8 cellular contexts compared by ENCODE assay signal in genomic region chr5:136192015-136192525, GRCh38.
DNase-seq lines count a peak whose midpoint lies in the region; ATAC-seq and TF ChIP-seq lines count a peak whose summit lies in the region.
"Had no signal": no experiment of that assay in that cellular context is flagged by ENCODE, and none has a peak within 500 bp of the region (broad histone marks: within the 10 kb centered on the region; RNA-seq: fewer than 3 reads in every experiment).

No MANE protein-coding gene starts in this region.

- no peak for TF ChIP-seq EP300 in Ishikawa (IDR thresholded peaks at IDR 0.05; ENCODE audit: borderline replicate concordance)

- DNase-seq in choroid plexus epithelial cell (ENCODE audit: low read depth) (peak; percentile 12), kidney tubule cell (ENCODE audit: low spot score) (peak; percentile 26)
- DNase-seq in stimulated activated naive B cell treated with anti-CD40 and anti-IgM and Interleukin-4, amounts not matched to agents 10 μg/mL and 1 μg/mL and 100 μg/mL, for 72 hours, result no peak
- no peak for DNase-seq in activated naive CD4-positive, alpha-beta T cell treated with Interleukin-2 at 50 U/mL for 16 hours
- DNase-seq: activated CD8-positive, alpha-beta memory T cell treated with anti-CD3 and anti-CD28 coated beads, Interleukin-2, amount 50 U/mL, for 48 hours had no signal

- H3K27ac Mint-ChIP-seq in stimulated activated naive B cell treated with anti-CD40 and anti-IgM and Interleukin-4, amounts not matched to agents 10 μg/mL and 1 μg/mL and 100 μg/mL, for 72 hours, result no peak overlapping the region

- TF ChIP-seq CTCF in choroid plexus epithelial cell (conservative IDR thresholded peaks at IDR 0.05; ENCODE audit: low read depth, low read length), result no peak

- peak overlapping the region; percentile 34 for H3K4me3 ChIP-seq in choroid plexus epithelial cell (ENCODE audit: low read depth, low read length)

- peaks cover 11 to 21% of the 10 kb centered on the region in 2 donors for H3K36me3 Mint-ChIP-seq in stimulated activated naive B cell treated with anti-CD40 and anti-IgM and Interleukin-4, amounts not matched to agents 10 μg/mL and 1 μg/mL and 100 μg/mL, for 72 hours

- H3K27me3 Mint-ChIP-seq in stimulated activated naive B cell treated with anti-CD40 and anti-IgM and Interleukin-4, amounts not matched to agents 10 μg/mL and 1 μg/mL and 100 μg/mL, for 72 hours, result peaks cover 51 to 59% of the 10 kb centered on the region in 2 donors

- no peak for TF ChIP-seq RAD21 in Ishikawa (IDR thresholded peaks at IDR 0.05; ENCODE audit: low read depth)

- peaks cover 6 to 9% of the 10 kb centered on the region in 2 donors for H3K4me1 Mint-ChIP-seq in stimulated activated naive B cell treated with anti-CD40 and anti-IgM and Interleukin-4, amounts not matched to agents 10 μg/mL and 1 μg/mL and 100 μg/mL, for 72 hours

- H3K4me3 Mint-ChIP-seq in stimulated activated naive B cell treated with anti-CD40 and anti-IgM and Interleukin-4, amounts not matched to agents 10 μg/mL and 1 μg/mL and 100 μg/mL, for 72 hours, result peak overlapping the region; percentile 18 to 65

- peak in 1 of 2 donors; percentile 26 for ATAC-seq in stimulated activated naive B cell treated with anti-CD40 and anti-IgM and Interleukin-4, amounts not matched to agents 10 μg/mL and 1 μg/mL and 100 μg/mL, for 72 hours (replicated peaks)
- ATAC-seq in HG03457 (IDR thresholded peaks at IDR 0.05; ENCODE audit: unreplicated experiment) (no peak), GM19463 (IDR thresholded peaks at IDR 0.05; ENCODE audit: unreplicated experiment) (no peak)

- no peaks in the 10 kb centered on the region for H3K9me3 Mint-ChIP-seq in stimulated activated naive B cell treated with anti-CD40 and anti-IgM and Interleukin-4, amounts not matched to agents 10 μg/mL and 1 μg/mL and 100 μg/mL, for 72 hours

TF ChIP-seq in Ishikawa, 13 proteins besides CTCF, POLR2A, EP300 and RAD21:
- no peak for TF ChIP-seq TAF1 (IDR thresholded peaks at IDR 0.05; ENCODE audit: low read depth)
- TF ChIP-seq, protein P1, sequence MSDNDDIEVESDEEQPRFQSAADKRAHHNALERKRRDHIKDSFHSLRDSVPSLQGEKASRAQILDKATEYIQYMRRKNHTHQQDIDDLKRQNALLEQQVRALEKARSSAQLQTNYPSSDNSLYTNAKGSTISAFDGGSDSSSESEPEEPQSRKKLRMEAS (IDR thresholded peaks at IDR 0.05), result peak; percentile 47; the same call in 1 of the 2 replicates
TF ChIP-seq in Ishikawa: peak in this region for 1.

Comparison
In these comparisons a context has a peak if more than half of its experiments do, and no peak if none do; other contexts are left out.
1. DNase-seq: peak in choroid plexus epithelial cell (single experiment) and kidney tubule cell (single experiment); none in stimulated activated naive B cell treated with anti-CD40 and anti-IgM and Interleukin-4, amounts not matched to agents 10 μg/mL and 1 μg/mL and 100 μg/mL, for 72 hours (single experiment) and activated naive CD4-positive, alpha-beta T cell treated with Interleukin-2 at 50 U/mL for 16 hours (single experiment).